ENCODE assay signal across 16 cellular contexts in the genomic region with DNA sequence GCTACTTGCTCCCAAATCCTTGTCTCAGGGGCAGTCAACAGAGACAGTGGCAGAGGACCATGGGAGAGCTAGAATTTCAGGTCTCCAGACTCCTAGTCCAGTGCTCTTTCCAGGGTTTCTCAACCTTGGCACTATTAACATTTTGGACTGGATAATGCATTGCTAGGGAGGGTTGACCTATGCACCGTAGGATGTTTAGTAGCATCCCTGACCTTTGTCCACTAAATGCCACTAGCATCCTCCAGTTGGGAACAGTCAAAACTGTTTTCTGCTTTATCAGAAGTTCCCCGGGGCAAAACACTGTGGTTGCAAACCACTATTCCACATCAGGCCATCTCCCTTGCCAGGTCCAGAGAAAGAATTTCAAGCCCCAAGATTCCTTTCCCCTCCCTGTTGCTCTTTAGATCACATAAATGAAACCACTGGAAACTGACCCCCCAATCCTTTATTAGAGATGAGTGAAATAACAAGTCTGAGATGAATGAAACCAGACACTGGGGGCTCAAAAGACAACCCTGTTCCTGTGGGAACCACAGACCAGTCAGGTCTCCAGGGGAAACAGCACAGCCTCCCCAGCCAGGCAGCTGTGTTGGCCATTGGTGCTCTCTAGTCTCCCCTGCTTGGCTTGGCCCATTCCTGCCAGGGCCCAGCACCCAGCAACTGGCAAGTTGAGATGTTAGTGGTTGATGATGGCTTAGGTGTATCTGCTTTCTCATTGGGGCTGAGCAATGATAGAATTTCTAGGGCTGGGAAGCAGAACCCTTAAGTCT. TPM values are rescaled to one million over a fixed set of nuclear protein-coding genes. Genes with fewer than 3 reads are reported as not detected.
"Had no signal": no experiment of that assay in that cellular context is flagged by ENCODE, and none has a peak within 500 bp of the region (broad histone marks: within the 10 kb centered on the region; RNA-seq: fewer than 3 reads in every experiment).

No MANE protein-coding gene starts in this region.

- H3K4me3 ChIP-seq: lung, sigmoid colon, upper lobe of right lung had no signal

- DNase-seq: activated CD4-positive, alpha-beta memory T cell treated with anti-CD3 and anti-CD28 coated beads for 36 hours; activated CD4-positive, alpha-beta T cell treated with anti-CD3 and anti-CD28 coated beads for 48 hours; activated naive CD4-positive, alpha-beta T cell treated with Interleukin-2 at 50 U/mL for 16 hours; activated naive CD8-positive, alpha-beta T cell treated with anti-CD3 and anti-CD28 coated beads for 36 hours; activated T-cell treated with anti-CD3 and anti-CD28 coated beads, Interleukin-2, amount 50 U/mL, for 48 hours; erythroblast; foreskin melanocyte; immature natural killer cell; natural killer cell; retina; sigmoid colon; stimulated activated CD4-positive, alpha-beta T cell treated with anti-CD3 and anti-CD28 coated beads, Interleukin-4, amount 100 ng/mL, for 24 hours; stimulated activated naive CD4-positive, alpha-beta T cell treated with Interleukin-2 at 50 U/mL for 16 hours; upper lobe of right lung had no signal

- H3K27ac ChIP-seq: sigmoid colon, upper lobe of right lung had no signal

- H3K27me3 ChIP-seq: sigmoid colon, upper lobe of right lung had no signal

- H3K9me3 ChIP-seq: sigmoid colon, upper lobe of right lung had no signal

- ATAC-seq: left lobe of liver, natural killer cell, upper lobe of right lung had no signal

RNA-seq across cellular contexts. Expression of a gene that starts 55.7 kb away (rescaled TPM):
- polyA plus RNA-seq: immature natural killer cell had no signal
